ENCODE assay signal across 1 cellular context in the genomic region with DNA sequence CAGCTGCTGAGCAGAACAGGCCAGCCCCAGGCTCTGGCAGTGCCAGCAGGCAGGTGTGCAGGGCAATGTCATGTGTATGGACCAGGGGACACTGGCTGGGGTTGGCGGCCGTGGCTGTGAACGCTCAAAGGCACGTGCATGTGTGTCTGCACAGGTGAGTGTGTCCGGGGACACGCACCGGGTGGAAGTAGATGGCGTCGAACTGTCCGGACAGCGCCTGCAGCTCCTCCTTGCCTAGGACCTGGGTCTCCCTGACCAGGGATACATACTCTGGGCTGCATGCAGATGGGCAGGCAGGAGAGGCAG.
TF ChIP-seq lines count a peak whose summit lies in the region.

No MANE protein-coding gene starts in this region.

TF ChIP-seq in GM12878, 131 proteins besides CTCF, POLR2A, EP300 and RAD21:
- TF ChIP-seq ZNF274 (IDR thresholded peaks at IDR 0.05; ENCODE audit: insufficient read depth, insufficient read length) (no peak), TCF3 (IDR thresholded peaks at IDR 0.05; ENCODE audit: borderline replicate concordance, insufficient read depth, low read depth, low read length) (no peak), MXI1 (IDR thresholded peaks at IDR 0.05; ENCODE audit: low read depth, low read length) (no peak), SPI1 (IDR thresholded peaks at IDR 0.05; ENCODE audit: borderline replicate concordance, insufficient read depth, low read depth, low read length) (no peak), KLF5 (IDR thresholded peaks at IDR 0.05; ENCODE audit: partially characterized antibody) (no peak), SUZ12 (IDR thresholded peaks at IDR 0.05; ENCODE audit: unreplicated experiment) (no peak), ZBTB4 (CRISPR knock-in tag; IDR thresholded peaks at IDR 0.05) (no peak), STAT3 (IDR thresholded peaks at IDR 0.05; ENCODE audit: low read depth, low read length) (no peak), PAX8 (IDR thresholded peaks at IDR 0.05) (no peak), ESRRA (IDR thresholded peaks at IDR 0.05; ENCODE audit: low read length) (no peak), NFYA (IDR thresholded peaks at IDR 0.05; ENCODE audit: borderline replicate concordance, low read depth, low read length) (no peak), ZNF384 (IDR thresholded peaks at IDR 0.05; ENCODE audit: borderline replicate concordance, low read depth, low read length) (no peak)
- TF ChIP-seq, protein P1, sequence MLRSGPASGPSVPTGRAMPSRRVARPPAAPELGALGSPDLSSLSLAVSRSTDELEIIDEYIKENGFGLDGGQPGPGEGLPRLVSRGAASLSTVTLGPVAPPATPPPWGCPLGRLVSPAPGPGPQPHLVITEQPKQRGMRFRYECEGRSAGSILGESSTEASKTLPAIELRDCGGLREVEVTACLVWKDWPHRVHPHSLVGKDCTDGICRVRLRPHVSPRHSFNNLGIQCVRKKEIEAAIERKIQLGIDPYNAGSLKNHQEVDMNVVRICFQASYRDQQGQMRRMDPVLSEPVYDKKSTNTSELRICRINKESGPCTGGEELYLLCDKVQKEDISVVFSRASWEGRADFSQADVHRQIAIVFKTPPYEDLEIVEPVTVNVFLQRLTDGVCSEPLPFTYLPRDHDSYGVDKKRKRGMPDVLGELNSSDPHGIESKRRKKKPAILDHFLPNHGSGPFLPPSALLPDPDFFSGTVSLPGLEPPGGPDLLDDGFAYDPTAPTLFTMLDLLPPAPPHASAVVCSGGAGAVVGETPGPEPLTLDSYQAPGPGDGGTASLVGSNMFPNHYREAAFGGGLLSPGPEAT (IDR thresholded peaks at IDR 0.05; ENCODE audit: low read depth), result no peak
- TF ChIP-seq, protein P2, sequence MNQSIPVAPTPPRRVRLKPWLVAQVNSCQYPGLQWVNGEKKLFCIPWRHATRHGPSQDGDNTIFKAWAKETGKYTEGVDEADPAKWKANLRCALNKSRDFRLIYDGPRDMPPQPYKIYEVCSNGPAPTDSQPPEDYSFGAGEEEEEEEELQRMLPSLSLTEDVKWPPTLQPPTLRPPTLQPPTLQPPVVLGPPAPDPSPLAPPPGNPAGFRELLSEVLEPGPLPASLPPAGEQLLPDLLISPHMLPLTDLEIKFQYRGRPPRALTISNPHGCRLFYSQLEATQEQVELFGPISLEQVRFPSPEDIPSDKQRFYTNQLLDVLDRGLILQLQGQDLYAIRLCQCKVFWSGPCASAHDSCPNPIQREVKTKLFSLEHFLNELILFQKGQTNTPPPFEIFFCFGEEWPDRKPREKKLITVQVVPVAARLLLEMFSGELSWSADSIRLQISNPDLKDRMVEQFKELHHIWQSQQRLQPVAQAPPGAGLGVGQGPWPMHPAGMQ (IDR thresholded peaks at IDR 0.05; ENCODE audit: borderline replicate concordance), result no peak
- TF ChIP-seq, protein P3, sequence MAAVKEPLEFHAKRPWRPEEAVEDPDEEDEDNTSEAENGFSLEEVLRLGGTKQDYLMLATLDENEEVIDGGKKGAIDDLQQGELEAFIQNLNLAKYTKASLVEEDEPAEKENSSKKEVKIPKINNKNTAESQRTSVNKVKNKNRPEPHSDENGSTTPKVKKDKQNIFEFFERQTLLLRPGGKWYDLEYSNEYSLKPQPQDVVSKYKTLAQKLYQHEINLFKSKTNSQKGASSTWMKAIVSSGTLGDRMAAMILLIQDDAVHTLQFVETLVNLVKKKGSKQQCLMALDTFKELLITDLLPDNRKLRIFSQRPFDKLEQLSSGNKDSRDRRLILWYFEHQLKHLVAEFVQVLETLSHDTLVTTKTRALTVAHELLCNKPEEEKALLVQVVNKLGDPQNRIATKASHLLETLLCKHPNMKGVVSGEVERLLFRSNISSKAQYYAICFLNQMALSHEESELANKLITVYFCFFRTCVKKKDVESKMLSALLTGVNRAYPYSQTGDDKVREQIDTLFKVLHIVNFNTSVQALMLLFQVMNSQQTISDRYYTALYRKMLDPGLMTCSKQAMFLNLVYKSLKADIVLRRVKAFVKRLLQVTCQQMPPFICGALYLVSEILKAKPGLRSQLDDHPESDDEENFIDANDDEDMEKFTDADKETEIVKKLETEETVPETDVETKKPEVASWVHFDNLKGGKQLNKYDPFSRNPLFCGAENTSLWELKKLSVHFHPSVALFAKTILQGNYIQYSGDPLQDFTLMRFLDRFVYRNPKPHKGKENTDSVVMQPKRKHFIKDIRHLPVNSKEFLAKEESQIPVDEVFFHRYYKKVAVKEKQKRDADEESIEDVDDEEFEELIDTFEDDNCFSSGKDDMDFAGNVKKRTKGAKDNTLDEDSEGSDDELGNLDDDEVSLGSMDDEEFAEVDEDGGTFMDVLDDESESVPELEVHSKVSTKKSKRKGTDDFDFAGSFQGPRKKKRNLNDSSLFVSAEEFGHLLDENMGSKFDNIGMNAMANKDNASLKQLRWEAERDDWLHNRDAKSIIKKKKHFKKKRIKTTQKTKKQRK (IDR thresholded peaks at IDR 0.05; ENCODE audit: low read depth, low read length), result no peak
